19 cellular contexts compared by ENCODE assay signal in genomic region chr5:56322592-56322991, GRCh38.
DNase-seq lines count a peak whose midpoint lies in the region; FAIRE-seq and TF ChIP-seq lines count a peak whose summit lies in the region.
"Had no signal": no experiment of that assay in that cellular context is flagged by ENCODE, and none has a peak within 500 bp of the region (broad histone marks: within the 10 kb centered on the region; RNA-seq: fewer than 3 reads in every experiment).

No MANE protein-coding gene starts in this region.

- H4K8ac ChIP-seq in mesenchymal stem cell (ENCODE audit: low read length): peak overlapping the region; percentile 39

- FAIRE-seq in small intestine (lab: Jason Lieb, UNC): no peak
- FAIRE-seq: A204.1, D721Med, H1 had no signal

- H3K79me1 ChIP-seq in mesenchymal stem cell (replicated peaks; ENCODE audit: low read length, poor library complexity, severe bottlenecking): no peaks in the 10 kb centered on the region

- peaks cover 3% of the 10 kb centered on the region for H3K79me2 ChIP-seq in smooth muscle cell (ENCODE audit: low read depth)
- no peaks in the 10 kb centered on the region for H3K79me2 ChIP-seq in GM23248 (ENCODE audit: insufficient read depth)

- peak overlapping the region; percentile 87 for H2AK5ac ChIP-seq in mesenchymal stem cell (ENCODE audit: low read length, severe bottlenecking)

- no peak overlapping the region for H3K4ac ChIP-seq in mesenchymal stem cell (ENCODE audit: low read depth in 1 of 2, low read length in 2 of 2)

- no peak for TF ChIP-seq CTCF in smooth muscle cell (IDR thresholded peaks at IDR 0.05; ENCODE audit: borderline replicate concordance, insufficient read depth, poor library complexity, severe bottlenecking)

- peak overlapping the region; percentile 10 to 13 for H3K18ac ChIP-seq in mesenchymal stem cell (ENCODE audit: low read depth in 1 of 2, low read length in 2 of 2)

- 92% methylated on average over 9 of the region's 10 CpGs for WGBS in mesenchymal stem cell
- WGBS in smooth muscle cell (ENCODE audit: low lambda C conversion rate): 96% methylated on average over 10 of the region's 10 CpGs
- WGBS in small intestine, 3 donors: 93 to 94% (median 93%) methylated on average over 10 of the region's 10 CpGs
- 92 to 94% methylated on average over 8 to 10 of the region's 10 CpGs for WGBS in GM23248 (ENCODE audit: low coverage in 1 of 2, low lambda C conversion rate in 2 of 2, missing lambda C conversion rate in 2 of 2), 2 experiments

- H3K4me2 ChIP-seq in mesenchymal stem cell (ENCODE audit: low read length, poor library complexity, severe bottlenecking): no peak overlapping the region
- H3K4me2 ChIP-seq in smooth muscle cell: no peak overlapping the region
- H3K4me2 ChIP-seq in GM23248 (ENCODE audit: unreplicated experiment): no peak overlapping the region

- peaks cover 11% of the 10 kb centered on the region for H3K4me1 ChIP-seq in mesenchymal stem cell (ENCODE audit: control insufficient read depth, insufficient read depth, low read depth, low read length)
- peaks cover 14% of the 10 kb centered on the region for H3K4me1 ChIP-seq in smooth muscle cell (ENCODE audit: low read depth)
- H3K4me1 ChIP-seq in small intestine (ENCODE audit: control insufficient read depth in 2 of 2, insufficient read depth in 1 of 2, low read depth in 1 of 2, low read length in 1 of 2): no peaks in the 10 kb centered on the region
- peaks cover 28% of the 10 kb centered on the region for H3K4me1 ChIP-seq in GM23248 (ENCODE audit: insufficient read depth)

- no peak overlapping the region for H2BK15ac ChIP-seq in mesenchymal stem cell (ENCODE audit: low read depth, poor library complexity, severe bottlenecking)

- H2BK12ac ChIP-seq in mesenchymal stem cell (ENCODE audit: low read length in 2 of 2): peak overlapping the region in 1 of 2 experiments; percentile 17

- H3K14ac ChIP-seq in mesenchymal stem cell (ENCODE audit: low read length in 2 of 2): no peak overlapping the region

- in situ Hi-C loops in SK-MEL-5 (cut with HindIII; ENCODE audit: low pct_unique_long_range_greater_than_20kb, low sequenced_read_pairs): no loop called here
- in situ Hi-C loops in GM23248 (cut with MboI): no loop called here

- DNase-seq in SK-MEL-5 (ENCODE audit: low read depth, low spot score) (peak; percentile 13), mesenchymal stem cell (no peak), smooth muscle cell (lab: John Stamatoyannopoulos, UW; ENCODE audit: unreplicated experiment) (no peak), NCI-H146 (lab: John Stamatoyannopoulos, UW) (no peak), small intestine (no peak), GF-D8 (lab: John Stamatoyannopoulos, UW) (no peak), GM23248 (no peak)
- DNase-seq: ACHN; BE2C; C1 segment of cervical spinal cord; Caco-2; CD4-positive, alpha-beta T cell; DMS153; DMS79; GDM1; H9 had no signal

- H2AFZ ChIP-seq in mesenchymal stem cell (ENCODE audit: low read depth, low read length) (no peak overlapping the region), smooth muscle cell (ENCODE audit: low read depth) (no peak overlapping the region), GM23248 (no peak overlapping the region)

- H2BK120ac ChIP-seq in mesenchymal stem cell (ENCODE audit: low read depth, low read length): no peak overlapping the region

- H4K91ac ChIP-seq in mesenchymal stem cell (ENCODE audit: low read length): peak overlapping the region; percentile 45

- H3F3A ChIP-seq in smooth muscle cell (ENCODE audit: low read depth): peaks cover 31% of the 10 kb centered on the region
- H3F3A ChIP-seq in GM23248 (ENCODE audit: insufficient read depth): peaks cover 21% of the 10 kb centered on the region

- H3K23ac ChIP-seq in mesenchymal stem cell (ENCODE audit: low read length in 2 of 2): no peak overlapping the region

- H3K27me3 ChIP-seq in mesenchymal stem cell (ENCODE audit: control insufficient read depth in 1 of 2, insufficient read depth in 1 of 2, low read length in 2 of 2) (no peaks in the 10 kb centered on the region), smooth muscle cell (ENCODE audit: low read depth) (no peaks in the 10 kb centered on the region), small intestine (ENCODE audit: control insufficient read depth in 2 of 2, insufficient read depth in 2 of 2, low read length in 2 of 2) (no peaks in the 10 kb centered on the region), GM23248 (replicated peaks; ENCODE audit: insufficient read depth) (no peaks in the 10 kb centered on the region)
- H3K27me3 ChIP-seq: BE2C had no signal

- no peak overlapping the region for H3K9ac ChIP-seq in mesenchymal stem cell (ENCODE audit: low read length)
- no peak overlapping the region for H3K9ac ChIP-seq in smooth muscle cell (ENCODE audit: low read depth)
- no peak overlapping the region for H3K9ac ChIP-seq in GM23248

- no peaks in the 10 kb centered on the region for H3K9me3 ChIP-seq in mesenchymal stem cell (ENCODE audit: control insufficient read depth, low read length)
- no peaks in the 10 kb centered on the region for H3K9me3 ChIP-seq in smooth muscle cell (replicated peaks; ENCODE audit: low read depth)
- H3K9me3 ChIP-seq in small intestine (ENCODE audit: control insufficient read depth, low read depth): no peaks in the 10 kb centered on the region
- no peaks in the 10 kb centered on the region for H3K9me3 ChIP-seq in GM23248 (ENCODE audit: low read depth)
- H3K9me3 ChIP-seq: BE2C, Caco-2 had no signal

- H2BK5ac ChIP-seq in mesenchymal stem cell (ENCODE audit: low read depth, low read length, poor library complexity, severe bottlenecking): no peak overlapping the region

- H3K4me3 ChIP-seq in mesenchymal stem cell (ENCODE audit: insufficient read depth in 1 of 2, low read depth in 1 of 2, low read length in 2 of 2) (no peak overlapping the region), smooth muscle cell (no peak overlapping the region), small intestine (ENCODE audit: low read depth in 1 of 2, low read length in 2 of 2) (no peak overlapping the region), GM23248 (no peak overlapping the region)

- H3K27ac ChIP-seq in mesenchymal stem cell (ENCODE audit: low read length, poor library complexity, severe bottlenecking): no peak overlapping the region
- peak overlapping the region; percentile 38 for H3K27ac ChIP-seq in smooth muscle cell (ENCODE audit: low read depth)
- H3K27ac ChIP-seq in small intestine (ENCODE audit: low read depth in 1 of 2, low read length in 1 of 2): no peak overlapping the region
- no peak overlapping the region for H3K27ac ChIP-seq in GM23248

- H3K36me3 ChIP-seq in mesenchymal stem cell (ENCODE audit: control insufficient read depth in 1 of 2, insufficient read depth in 2 of 2, low read depth in 1 of 2, low read length in 2 of 2) (no peaks in the 10 kb centered on the region), smooth muscle cell (ENCODE audit: low read depth) (no peaks in the 10 kb centered on the region), small intestine (ENCODE audit: control insufficient read depth in 2 of 2, insufficient read depth in 2 of 2, low read length in 2 of 2) (no peaks in the 10 kb centered on the region), GM23248 (ENCODE audit: low read depth) (no peaks in the 10 kb centered on the region)
- H3K36me3 ChIP-seq: BE2C had no signal

- H3K9me2 ChIP-seq in GM23248 (ENCODE audit: insufficient read depth): no peaks in the 10 kb centered on the region

- no peaks in the 10 kb centered on the region for H4K20me1 ChIP-seq in smooth muscle cell (ENCODE audit: low read depth)
- H4K20me1 ChIP-seq in GM23248 (ENCODE audit: insufficient read depth): no peaks in the 10 kb centered on the region
